25 cellular contexts compared by ENCODE assay signal in genomic region chr20:19811231-19811630, GRCh38. TPM values are rescaled to one million over a fixed set of nuclear protein-coding genes. Genes with fewer than 3 reads are reported as not detected.
"Had no signal": no experiment of that assay in that cellular context is flagged by ENCODE, and none has a peak within 500 bp of the region (broad histone marks: within the 10 kb centered on the region; RNA-seq: fewer than 3 reads in every experiment).

No MANE protein-coding gene starts in this region.

- H3K27ac Mint-ChIP-seq: activated B cell treated with CpG ODN at 0.5 μM for 24 hours; activated CD4-positive, alpha-beta memory T cell treated with anti-CD3 and anti-CD28 coated beads for 36 hours; activated CD4-positive, alpha-beta T cell treated with anti-CD3 and anti-CD28 coated beads, Interleukin-2, amount 10 ng/mL, durations not matched to agents 24 days and 14 days; activated naive CD4-positive, alpha-beta T cell treated with anti-CD3 and anti-CD28 coated beads for 36 hours; activated naive CD8-positive, alpha-beta T cell; activated T-helper 17 cell treated with anti-CD3 and anti-CD28 coated beads, Interleukin-2, amount 50 U/mL, for 72 hours; brain had no signal

- H3K36me3 Mint-ChIP-seq: activated CD4-positive, alpha-beta memory T cell treated with anti-CD3 and anti-CD28 coated beads for 36 hours; activated naive CD8-positive, alpha-beta T cell had no signal

- H3K9me3 Mint-ChIP-seq: activated B cell treated with CpG ODN at 0.5 μM for 24 hours; activated CD4-positive, alpha-beta memory T cell treated with anti-CD3 and anti-CD28 coated beads for 36 hours; activated CD4-positive, alpha-beta T cell treated with anti-CD3 and anti-CD28 coated beads, Interleukin-2, amount 10 ng/mL, durations not matched to agents 24 days and 14 days; activated naive CD4-positive, alpha-beta T cell treated with anti-CD3 and anti-CD28 coated beads for 36 hours; activated T-cell treated with anti-CD3 and anti-CD28 coated beads, Interleukin-2, amount 50 U/mL, for 4 hours; activated T-helper 17 cell treated with anti-CD3 and anti-CD28 coated beads, Interleukin-2, amount 50 U/mL, for 72 hours; brain; central memory CD8-positive, alpha-beta T cell had no signal

- DNase-seq: activated B cell treated with CpG ODN at 0.5 μM for 24 hours; activated CD4-positive, alpha-beta memory T cell treated with anti-CD3 and anti-CD28 coated beads for 36 hours; activated CD4-positive, alpha-beta T cell treated with anti-CD3 and anti-CD28 coated beads for 1 hour; activated CD4-positive, alpha-beta T cell treated with anti-CD3 and anti-CD28 coated beads, Interleukin-2, amount 10 ng/mL, durations not matched to agents 24 days and 14 days; activated CD8-positive, alpha-beta memory T cell treated with anti-CD3 and anti-CD28 coated beads for 24 hours; activated gamma-delta T cell; activated naive CD4-positive, alpha-beta T cell treated with anti-CD3 and anti-CD28 coated beads for 36 hours; activated T-cell treated with anti-CD3 and anti-CD28 coated beads, Interleukin-2, amount 50 U/mL, for 4 hours; amygdala; Kasumi-1; NCI-H1105 treated with DMSO at 0.1 percent for 48 hours; NCI-H1436 treated with DMSO at 0.1 percent for 48 hours; NCI-H187 treated with DMSO at 0.1 percent for 48 hours; NCI-H2107; NCI-H226; NCI-H526; Right ventricle myocardium superior; RPMI8226; T-helper 2 cell; T1000 had no signal

- H3K4me1 Mint-ChIP-seq: activated T-helper 17 cell treated with anti-CD3 and anti-CD28 coated beads, Interleukin-2, amount 50 U/mL, for 72 hours; central memory CD8-positive, alpha-beta T cell had no signal

- H3K4me3 Mint-ChIP-seq: activated B cell treated with CpG ODN at 0.5 μM for 24 hours; activated CD4-positive, alpha-beta memory T cell treated with anti-CD3 and anti-CD28 coated beads for 36 hours; activated CD4-positive, alpha-beta T cell treated with anti-CD3 and anti-CD28 coated beads, Interleukin-2, amount 10 ng/mL, durations not matched to agents 24 days and 14 days; activated naive CD4-positive, alpha-beta T cell treated with anti-CD3 and anti-CD28 coated beads for 36 hours; activated naive CD8-positive, alpha-beta T cell; activated T-cell treated with anti-CD3 and anti-CD28 coated beads, Interleukin-2, amount 50 U/mL, for 4 hours; activated T-helper 17 cell treated with anti-CD3 and anti-CD28 coated beads, Interleukin-2, amount 50 U/mL, for 72 hours; brain; central memory CD8-positive, alpha-beta T cell had no signal

- H3K27me3 Mint-ChIP-seq: activated B cell treated with CpG ODN at 0.5 μM for 24 hours had no signal

RNA-seq across cellular contexts. Expression of gene RIN2, which starts 53.2 kb away (rescaled TPM):
- total RNA-seq: activated CD4-positive, alpha-beta memory T cell treated with anti-CD3 and anti-CD28 coated beads for 36 hours; activated CD4-positive, alpha-beta T cell treated with anti-CD3 and anti-CD28 coated beads, Interleukin-2, amount 10 ng/mL, durations not matched to agents 24 days and 14 days; activated naive CD4-positive, alpha-beta T cell treated with anti-CD3 and anti-CD28 coated beads for 36 hours; activated T-helper 17 cell treated with anti-CD3 and anti-CD28 coated beads, Interleukin-2, amount 50 U/mL, for 72 hours; OCI-LY7 had no signal
